9 cellular contexts compared by ENCODE assay signal in the genomic region with DNA sequence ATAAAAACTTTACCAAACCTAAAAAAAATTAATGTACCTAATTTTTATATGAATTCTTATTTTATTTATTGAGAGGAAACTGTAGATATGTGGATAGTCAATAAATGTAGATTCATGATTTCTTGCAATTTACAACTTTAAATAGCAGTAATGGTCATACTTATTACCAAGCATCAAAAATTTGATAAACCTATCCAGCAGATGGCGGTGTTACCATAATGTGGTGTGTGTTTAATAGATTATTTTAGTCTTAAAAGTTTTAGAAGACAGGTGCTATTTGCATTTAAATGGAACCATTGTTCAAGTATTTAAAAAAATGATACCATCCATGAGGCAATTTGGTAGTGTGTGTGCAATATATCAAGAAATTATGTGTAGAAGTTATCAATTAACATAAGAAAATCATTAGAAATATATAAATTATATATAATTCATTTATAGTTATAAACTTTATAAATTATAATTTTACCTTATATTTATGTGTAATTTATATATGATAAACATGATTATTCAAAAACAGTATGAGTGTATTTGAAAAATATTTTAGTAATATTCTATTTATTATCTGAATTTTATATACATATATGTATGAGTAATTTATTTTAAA.
A peak's percentile ranks its signal among the peaks of the same experiment; 100 is the strongest.
DNase-seq lines count a peak whose midpoint lies in the region; ATAC-seq, FAIRE-seq and TF ChIP-seq lines count a peak whose summit lies in the region.
"Had no signal": no experiment of that assay in that cellular context is flagged by ENCODE, and none has a peak within 500 bp of the region (broad histone marks: within the 10 kb centered on the region; RNA-seq: fewer than 3 reads in every experiment).

No MANE protein-coding gene starts in this region.

- POLR2A ChIA-PET in K562 (lab: Yijun Ruan, JAX), result no interaction called here

- H3K9ac ChIP-seq in K562 (ENCODE audit: insufficient read depth in 1 of 2, low read depth in 2 of 2, low read length in 2 of 2), result no peak overlapping the region
- H3K9ac ChIP-seq: BLaER1 had no signal

- TF ChIP-seq POLR2A in K562 (conservative IDR thresholded peaks at IDR 0.05), result no peak

- H3K4me1 Mint-ChIP-seq in activated naive CD4-positive, alpha-beta T cell treated with anti-CD3 and anti-CD28 coated beads, Interleukin-2, amount 10 ng/mL, durations not matched to agents 7 days and 5 days, result no peaks in the 10 kb centered on the region

- CTCF ChIA-PET in K562 (lab: Yijun Ruan, JAX; ENCODE audit: low intra/inter-chr PET ratio), result no interaction called here
- CTCF ChIA-PET in activated naive CD4-positive, alpha-beta T cell treated with anti-CD3 and anti-CD28 coated beads, Interleukin-2, amount 10 ng/mL, durations not matched to agents 7 days and 5 days (lab: Charles Lee), result no interaction called here

- H3K79me2 ChIP-seq in K562 (ENCODE audit: control insufficient read depth, insufficient read depth, low read length), result no peaks in the 10 kb centered on the region

- H3K27me3 ChIP-seq in K562 (ENCODE audit: control insufficient read depth in 2 of 2, insufficient read depth in 2 of 2, low read length in 2 of 2), result no peaks in the 10 kb centered on the region
- H3K27me3 ChIP-seq: BLaER1 had no signal

- H3K27ac ChIP-seq in K562 (ENCODE audit: extremely low read depth, low read depth, low read length), result no peak overlapping the region
- H3K27ac ChIP-seq: BLaER1 had no signal

- no peaks in the 10 kb centered on the region for H3K36me3 ChIP-seq in K562 (ENCODE audit: control insufficient read depth, insufficient read depth, low read length)
- H3K36me3 ChIP-seq: BLaER1 had no signal

- H3K4me2 ChIP-seq in K562 (ENCODE audit: insufficient read depth, low read length), result no peak overlapping the region
- H3K4me2 ChIP-seq: BLaER1 had no signal

- no peak overlapping the region for H2AFZ ChIP-seq in K562 (ENCODE audit: low read depth, low read length)

- no peak overlapping the region for H3K4me3 ChIP-seq in K562
- H3K4me3 ChIP-seq: BLaER1 had no signal

- H3K9me3 ChIP-seq in K562 (replicated peaks; ENCODE audit: control insufficient read depth, insufficient read depth, low read depth, low read length), result 0 out of 2 replicates have a peak, but pooled peaks cover 2% of the 10 kb centered on the region
- H3K9me3 ChIP-seq: BLaER1 had no signal

- peak; percentile 61 to 79 for TF ChIP-seq RAD21 in K562 (CRISPR knock-in tag; conservative IDR thresholded peaks at IDR 0.05 in 1 of 2, IDR thresholded peaks at IDR 0.05 in 1 of 2)

- BruUV-seq in K562 (replicated peaks; lab: Mats Ljungman, UMichigan), result no TSS peak

- no peak overlapping the region for H3K27ac Mint-ChIP-seq in activated naive CD4-positive, alpha-beta T cell treated with anti-CD3 and anti-CD28 coated beads, Interleukin-2, amount 10 ng/mL, durations not matched to agents 7 days and 5 days

- no peaks in the 10 kb centered on the region for H3K36me3 Mint-ChIP-seq in activated naive CD4-positive, alpha-beta T cell treated with anti-CD3 and anti-CD28 coated beads, Interleukin-2, amount 10 ng/mL, durations not matched to agents 7 days and 5 days

- DNase-seq in NCI-H2107 treated with DMSO at 0.1 percent for 48 hours (lab: John Stamatoyannopoulos, UW; ENCODE audit: unreplicated experiment) (peak; percentile 4), NCI-H2107 (lab: John Stamatoyannopoulos, UW) (no peak), NCI-H146 treated with DMSO at 0.1 percent for 48 hours (lab: John Stamatoyannopoulos, UW; ENCODE audit: unreplicated experiment) (peak; percentile 58), K562 (ENCODE audit: extremely low read depth in 1 of 4, low spot score in 3 of 4) (peak in 3 of 4 experiments; percentile 8 to 43 (median 8)), medulla oblongata (ENCODE audit: extremely low spot score) (peak; percentile 16), NCI-H774 (lab: John Stamatoyannopoulos, UW) (no peak)
- no peak for DNase-seq in activated naive CD4-positive, alpha-beta T cell treated with anti-CD3 and anti-CD28 coated beads, Interleukin-2, amount 10 ng/mL, durations not matched to agents 7 days and 5 days

- in situ Hi-C loops in K562 (cut with MboI), result no loop called here

- WGBS in K562 (ENCODE audit: insufficient coverage, low coverage, missing lambda C conversion rate), result 5% methylated on average over 1 of the region's 1 CpG

- ATAC-seq in K562, result no peak
- no peak for ATAC-seq in HG03039 (IDR thresholded peaks at IDR 0.05; ENCODE audit: unreplicated experiment)

- H3K4me1 ChIP-seq in K562 (replicated peaks in 1 of 2; ENCODE audit: control insufficient read depth in 2 of 2, insufficient read depth in 2 of 2, low read length in 2 of 2), result no peaks in the 10 kb centered on the region
- H3K4me1 ChIP-seq: BLaER1 had no signal

- no peaks in the 10 kb centered on the region for H3K9me1 ChIP-seq in K562 (ENCODE audit: control insufficient read depth, insufficient read depth, low read length)

- H4K20me1 ChIP-seq in K562 (replicated peaks; ENCODE audit: control insufficient read depth, insufficient read depth, low read length), result no peaks in the 10 kb centered on the region
- H4K20me1 ChIP-seq: BLaER1 had no signal

- peak in 1 of 3 experiments; percentile 43; a peak in 2 of 6 replicates for TF ChIP-seq CTCF in K562 (IDR thresholded peaks at IDR 0.05 in 2 of 3, conservative IDR thresholded peaks at IDR 0.05 in 1 of 3; ENCODE audit: insufficient read depth in 2 of 3, low read depth in 1 of 3, low read length in 3 of 3)

- H3K4me3 Mint-ChIP-seq in activated naive CD4-positive, alpha-beta T cell treated with anti-CD3 and anti-CD28 coated beads, Interleukin-2, amount 10 ng/mL, durations not matched to agents 7 days and 5 days, result no peak overlapping the region

- intact Hi-C loops in K562 (cut with micrococcal nuclease), result no loop called here

- no peak for TF ChIP-seq EP300 in K562 (IDR thresholded peaks at IDR 0.05; ENCODE audit: low read length)

- H3K27me3 Mint-ChIP-seq in activated naive CD4-positive, alpha-beta T cell treated with anti-CD3 and anti-CD28 coated beads, Interleukin-2, amount 10 ng/mL, durations not matched to agents 7 days and 5 days, result no peaks in the 10 kb centered on the region

- H3K9me3 Mint-ChIP-seq in activated naive CD4-positive, alpha-beta T cell treated with anti-CD3 and anti-CD28 coated beads, Interleukin-2, amount 10 ng/mL, durations not matched to agents 7 days and 5 days, result peaks cover 4% of the 10 kb centered on the region

- no peak for FAIRE-seq in K562 (lab: Jason Lieb, UNC)

TF ChIP-seq in K562, 482 proteins besides CTCF, POLR2A, EP300 and RAD21:
- TF ChIP-seq, protein P1, sequence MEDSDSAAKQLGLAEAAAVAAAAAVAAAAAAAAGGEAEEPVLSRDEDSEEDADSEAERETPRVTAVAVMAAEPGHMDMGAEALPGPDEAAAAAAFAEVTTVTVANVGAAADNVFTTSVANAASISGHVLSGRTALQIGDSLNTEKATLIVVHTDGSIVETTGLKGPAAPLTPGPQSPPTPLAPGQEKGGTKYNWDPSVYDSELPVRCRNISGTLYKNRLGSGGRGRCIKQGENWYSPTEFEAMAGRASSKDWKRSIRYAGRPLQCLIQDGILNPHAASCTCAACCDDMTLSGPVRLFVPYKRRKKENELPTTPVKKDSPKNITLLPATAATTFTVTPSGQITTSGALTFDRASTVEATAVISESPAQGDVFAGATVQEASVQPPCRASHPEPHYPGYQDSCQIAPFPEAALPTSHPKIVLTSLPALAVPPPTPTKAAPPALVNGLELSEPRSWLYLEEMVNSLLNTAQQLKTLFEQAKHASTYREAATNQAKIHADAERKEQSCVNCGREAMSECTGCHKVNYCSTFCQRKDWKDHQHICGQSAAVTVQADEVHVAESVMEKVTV (CRISPR knock-in tag; IDR thresholded peaks at IDR 0.05), result peak; percentile 22; the same call in 1 of the 2 replicates
- TF ChIP-seq, protein P2, sequence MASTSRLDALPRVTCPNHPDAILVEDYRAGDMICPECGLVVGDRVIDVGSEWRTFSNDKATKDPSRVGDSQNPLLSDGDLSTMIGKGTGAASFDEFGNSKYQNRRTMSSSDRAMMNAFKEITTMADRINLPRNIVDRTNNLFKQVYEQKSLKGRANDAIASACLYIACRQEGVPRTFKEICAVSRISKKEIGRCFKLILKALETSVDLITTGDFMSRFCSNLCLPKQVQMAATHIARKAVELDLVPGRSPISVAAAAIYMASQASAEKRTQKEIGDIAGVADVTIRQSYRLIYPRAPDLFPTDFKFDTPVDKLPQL (IDR thresholded peaks at IDR 0.05; ENCODE audit: extremely low read depth, insufficient read length), result no peak

Comparison
In these comparisons a context has a peak if more than half of its experiments do, and no peak if none do; other contexts are left out.
1. DNase-seq: peak in NCI-H2107 treated with DMSO at 0.1 percent for 48 hours (single experiment), NCI-H146 treated with DMSO at 0.1 percent for 48 hours (single experiment), K562 (3 of 4) and medulla oblongata (single experiment); none in NCI-H2107 (single experiment), NCI-H774 (single experiment) and activated naive CD4-positive, alpha-beta T cell treated with anti-CD3 and anti-CD28 coated beads, Interleukin-2, amount 10 ng/mL, durations not matched to agents 7 days and 5 days (single experiment).